ENCODE assay signal across 18 cellular contexts in the genomic region with DNA sequence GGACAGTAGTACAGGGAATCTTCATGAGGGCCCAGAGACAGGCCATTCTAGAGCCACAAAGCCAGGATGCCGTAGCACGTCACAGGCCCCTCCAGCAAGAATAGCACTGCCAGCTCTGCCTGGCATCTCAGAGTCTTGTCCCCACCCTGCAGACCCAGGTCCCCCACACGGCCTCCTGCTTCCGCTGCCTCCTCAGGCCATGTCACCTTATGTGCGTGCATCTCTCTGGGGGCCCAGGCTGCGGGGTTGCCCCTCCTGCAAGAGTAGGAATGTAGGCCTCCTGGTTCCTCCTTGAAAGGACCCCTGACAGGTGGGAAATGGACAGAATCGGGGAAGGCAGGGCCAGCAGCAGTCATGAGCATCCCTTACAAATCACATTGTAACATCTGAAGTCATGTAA. TPM values are rescaled to one million over a fixed set of nuclear protein-coding genes. Genes with fewer than 3 reads are reported as not detected.
DNase-seq lines count a peak whose midpoint lies in the region; ATAC-seq and TF ChIP-seq lines count a peak whose summit lies in the region.
"Had no signal": no experiment of that assay in that cellular context is flagged by ENCODE, and none has a peak within 500 bp of the region (broad histone marks: within the 10 kb centered on the region; RNA-seq: fewer than 3 reads in every experiment).

No MANE protein-coding gene starts in this region.

- intact Hi-C loops in left lung (cut with DNase I): no loop called here

- DNase-seq in stimulated activated naive CD8-positive, alpha-beta T cell treated with anti-CD3 and anti-CD28 coated beads, Interleukin-15, amount 100 ng/mL, for 72 hours: no peak
- no peak for DNase-seq in stimulated activated naive CD8-positive, alpha-beta T cell treated with anti-CD3 and anti-CD28 coated beads, Interleukin-15, Interleukin-2, amounts not matched to agents 100 U/mL and 50 U/mL, for 24 hours
- DNase-seq in left lung: peak in 1 of 2 donors; percentile 67
- DNase-seq in NK-92 treated with Interleukin-12 subunit alpha and Interleukin-12 subunit beta, amount 100 ng/mL, for 24 hours (lab: John Stamatoyannopoulos, UW): no peak
- DNase-seq in activated CD8-positive, alpha-beta memory T cell treated with anti-CD3 and anti-CD28 coated beads for 24 hours: no peak
- DNase-seq in NCI-H226: no peak
- DNase-seq: activated CD4-positive, alpha-beta T cell treated with anti-CD3 and anti-CD28 coated beads, Interleukin-2, amount 10 ng/mL, durations not matched to agents 24 days and 14 days; activated naive CD4-positive, alpha-beta T cell treated with anti-CD3 and anti-CD28 coated beads for 36 hours; CD4-positive, alpha-beta T cell; DND-41; foreskin melanocyte; T1000 had no signal

- H3K27me3 Mint-ChIP-seq in stimulated activated naive CD8-positive, alpha-beta T cell treated with anti-CD3 and anti-CD28 coated beads, Interleukin-15, amount 100 ng/mL, for 72 hours: no peaks in the 10 kb centered on the region
- H3K27me3 Mint-ChIP-seq: activated CD4-positive, alpha-beta T cell treated with anti-CD3 and anti-CD28 coated beads, Interleukin-2, amount 10 ng/mL, durations not matched to agents 24 days and 14 days; CD4-positive, alpha-beta T cell; memory B cell; stimulated activated naive CD8-positive, alpha-beta T cell treated with anti-CD3 and anti-CD28 coated beads, Interleukin-15, Interleukin-2, amounts not matched to agents 100 ng/mL and 50 ng/mL, for 24 hours had no signal

- no peaks in the 10 kb centered on the region for H3K9me3 Mint-ChIP-seq in stimulated activated naive CD8-positive, alpha-beta T cell treated with anti-CD3 and anti-CD28 coated beads, Interleukin-15, amount 100 ng/mL, for 72 hours
- H3K9me3 Mint-ChIP-seq: activated CD4-positive, alpha-beta T cell treated with anti-CD3 and anti-CD28 coated beads, Interleukin-2, amount 10 ng/mL, durations not matched to agents 24 days and 14 days; activated naive CD4-positive, alpha-beta T cell treated with anti-CD3 and anti-CD28 coated beads for 36 hours; CD4-positive, alpha-beta T cell; memory B cell; stimulated activated naive CD8-positive, alpha-beta T cell treated with anti-CD3 and anti-CD28 coated beads, Interleukin-15, Interleukin-2, amounts not matched to agents 100 ng/mL and 50 ng/mL, for 24 hours had no signal

- H3K4me1 ChIP-seq in left lung: peaks cover 5 to 16% of the 10 kb centered on the region in 2 donors
- peaks cover 51 to 60% (median 52%) of the 10 kb centered on the region in 3 donors for H3K4me1 ChIP-seq in skeletal muscle tissue (ENCODE audit: control insufficient read depth in 3 of 3, insufficient read depth in 3 of 3, low read length in 3 of 3)

- H3K27me3 ChIP-seq in left lung: no peaks in the 10 kb centered on the region
- H3K27me3 ChIP-seq in skeletal muscle tissue (ENCODE audit: control insufficient read depth in 3 of 3, insufficient read depth in 3 of 3, low read length in 3 of 3): no peaks in the 10 kb centered on the region
- H3K27me3 ChIP-seq: cardiac muscle cell had no signal

- peak overlapping the region; percentile 6 to 89 for H3K27ac Mint-ChIP-seq in stimulated activated naive CD8-positive, alpha-beta T cell treated with anti-CD3 and anti-CD28 coated beads, Interleukin-15, amount 100 ng/mL, for 72 hours
- H3K27ac Mint-ChIP-seq: activated CD4-positive, alpha-beta T cell treated with anti-CD3 and anti-CD28 coated beads, Interleukin-2, amount 10 ng/mL, durations not matched to agents 24 days and 14 days; activated naive CD4-positive, alpha-beta T cell treated with anti-CD3 and anti-CD28 coated beads for 36 hours; CD4-positive, alpha-beta T cell; memory B cell; stimulated activated naive CD8-positive, alpha-beta T cell treated with anti-CD3 and anti-CD28 coated beads, Interleukin-15, Interleukin-2, amounts not matched to agents 100 ng/mL and 50 ng/mL, for 24 hours had no signal

- peak overlapping the region in 1 of 3 donors; percentile 19 for H3K9ac ChIP-seq in skeletal muscle tissue (ENCODE audit: low read depth in 1 of 3, low read length in 3 of 3)

- no peak for ATAC-seq in stimulated activated naive CD8-positive, alpha-beta T cell treated with anti-CD3 and anti-CD28 coated beads, Interleukin-15, amount 100 ng/mL, for 72 hours
- no peak for ATAC-seq in stimulated activated naive CD8-positive, alpha-beta T cell treated with anti-CD3 and anti-CD28 coated beads, Interleukin-15, Interleukin-2, amounts not matched to agents 100 U/mL and 50 U/mL, for 24 hours
- ATAC-seq in left lung (no peak), HG03457 (IDR thresholded peaks at IDR 0.05; ENCODE audit: unreplicated experiment) (no peak)
- ATAC-seq: K562 had no signal

- H3K4me1 Mint-ChIP-seq in stimulated activated naive CD8-positive, alpha-beta T cell treated with anti-CD3 and anti-CD28 coated beads, Interleukin-15, amount 100 ng/mL, for 72 hours: no peaks in the 10 kb centered on the region
- H3K4me1 Mint-ChIP-seq: activated CD4-positive, alpha-beta T cell treated with anti-CD3 and anti-CD28 coated beads, Interleukin-2, amount 10 ng/mL, durations not matched to agents 24 days and 14 days; memory B cell had no signal

- H3K36me3 ChIP-seq in left lung: peaks cover 0 to 96% of the 10 kb centered on the region in 2 donors
- peaks cover 40 to 55% (median 43%) of the 10 kb centered on the region in 3 donors for H3K36me3 ChIP-seq in skeletal muscle tissue (ENCODE audit: control insufficient read depth in 3 of 3, insufficient read depth in 3 of 3, low read length in 3 of 3)

- no peak for TF ChIP-seq CTCF in left lung (IDR thresholded peaks at IDR 0.05)

- no peak overlapping the region for H3K4me3 Mint-ChIP-seq in stimulated activated naive CD8-positive, alpha-beta T cell treated with anti-CD3 and anti-CD28 coated beads, Interleukin-15, amount 100 ng/mL, for 72 hours
- H3K4me3 Mint-ChIP-seq: activated CD4-positive, alpha-beta T cell treated with anti-CD3 and anti-CD28 coated beads, Interleukin-2, amount 10 ng/mL, durations not matched to agents 24 days and 14 days; activated naive CD4-positive, alpha-beta T cell treated with anti-CD3 and anti-CD28 coated beads for 36 hours; CD4-positive, alpha-beta T cell; memory B cell; stimulated activated naive CD8-positive, alpha-beta T cell treated with anti-CD3 and anti-CD28 coated beads, Interleukin-15, Interleukin-2, amounts not matched to agents 100 ng/mL and 50 ng/mL, for 24 hours had no signal

- H3K9me3 ChIP-seq in left lung (no peaks in the 10 kb centered on the region), skeletal muscle tissue (ENCODE audit: control insufficient read depth in 3 of 3, low read length in 3 of 3) (no peaks in the 10 kb centered on the region)

- no peak overlapping the region for H3K4me3 ChIP-seq in left lung
- H3K4me3 ChIP-seq in skeletal muscle tissue (ENCODE audit: low read length in 3 of 3): no peak overlapping the region
- H3K4me3 ChIP-seq: cardiac muscle cell, K562 had no signal

- H3K27ac ChIP-seq in left lung (peak overlapping the region; percentile 73 to 75), skeletal muscle tissue (ENCODE audit: low read depth, low read length) (peak overlapping the region; percentile 90)

RNA-seq across cellular contexts. Expression of gene ADI1, which starts 49.8 kb away (rescaled TPM):
- total RNA-seq in left lung (10 to 100 TPM; 72.0 to 83.8 TPM), skeletal muscle tissue (38.1 TPM)
